ENCODE assay signal across 22 cellular contexts in genomic region chr11:19511066-19511412, GRCh38.
DNase-seq lines count a peak whose midpoint lies in the region; ATAC-seq and TF ChIP-seq lines count a peak whose summit lies in the region.
"Had no signal": no experiment of that assay in that cellular context is flagged by ENCODE, and none has a peak within 500 bp of the region (broad histone marks: within the 10 kb centered on the region; RNA-seq: fewer than 3 reads in every experiment).

No MANE protein-coding gene starts in this region.

- 0 to 5% methylated on average over 1 of the region's 1 CpG for WGBS in aorta, 2 donors

- intact Hi-C loops in left ventricle myocardium inferior (cut with micrococcal nuclease): no loop called here
- intact Hi-C loops in Right ventricle myocardium superior (cut with DNase I): no loop called here
- intact Hi-C loops in aorta (cut with DNase I): no loop called here

- no peaks in the 10 kb centered on the region for H3K36me3 ChIP-seq in left ventricle myocardium inferior
- H3K36me3 ChIP-seq in fibroblast of lung (ENCODE audit: control insufficient read depth, insufficient read depth, low read length): no peaks in the 10 kb centered on the region
- no peaks in the 10 kb centered on the region for H3K36me3 ChIP-seq in osteoblast (ENCODE audit: insufficient read depth, low read length)
- no peaks in the 10 kb centered on the region for H3K36me3 ChIP-seq in aorta (ENCODE audit: control insufficient read depth in 1 of 2, insufficient read depth in 2 of 2, low read length in 1 of 2)
- H3K36me3 ChIP-seq: neutrophil, Peyer's patch, SJSA1 had no signal

- H3K4me2 ChIP-seq in fibroblast of lung (ENCODE audit: extremely low read depth, insufficient read depth, low read length): no peak overlapping the region
- peak overlapping the region; percentile 55 for H3K4me2 ChIP-seq in osteoblast (ENCODE audit: insufficient read depth, low read length)

- ATAC-seq in Right ventricle myocardium superior (ENCODE audit: poor library complexity) (no peak), aorta (ENCODE audit: low FRiP score) (peak; percentile 1), HG03280 (IDR thresholded peaks at IDR 0.05; ENCODE audit: unreplicated experiment) (no peak)
- ATAC-seq: activated T-helper 17 cell treated with anti-CD3 and anti-CD28 coated beads, Interleukin-2, amount 50 U/mL, for 72 hours; T-cell had no signal

- H2AFZ ChIP-seq in fibroblast of lung (ENCODE audit: low read length) (no peak overlapping the region), osteoblast (ENCODE audit: low read length) (no peak overlapping the region)

- no peak overlapping the region for H3K9ac ChIP-seq in fibroblast of lung (ENCODE audit: insufficient read depth, low read length)

- H3K4me1 ChIP-seq in left ventricle myocardium inferior: peaks cover 13% of the 10 kb centered on the region
- H3K4me1 ChIP-seq in fibroblast of lung (ENCODE audit: control insufficient read depth, extremely low read depth, insufficient read depth, low read length): peaks cover 12% of the 10 kb centered on the region
- peaks cover 35% of the 10 kb centered on the region for H3K4me1 ChIP-seq in osteoblast (ENCODE audit: insufficient read depth, low read length)
- H3K4me1 ChIP-seq in aorta (ENCODE audit: control insufficient read depth in 1 of 2, insufficient read depth in 2 of 2, low read length in 2 of 2): peaks cover 0 to 5% of the 10 kb centered on the region in 2 donors
- H3K4me1 ChIP-seq: psoas muscle, SJSA1 had no signal

- peak overlapping the region; percentile 27 for H3K27ac ChIP-seq in left ventricle myocardium inferior (replicated peaks)
- peak overlapping the region; percentile 2 for H3K27ac ChIP-seq in fibroblast of lung (ENCODE audit: insufficient read depth, low read length)
- H3K27ac ChIP-seq in osteoblast (ENCODE audit: low read depth, low read length): no peak overlapping the region
- no peak overlapping the region for H3K27ac ChIP-seq in aorta (ENCODE audit: low read depth in 1 of 2, low read length in 2 of 2)
- H3K27ac ChIP-seq: 22Rv1, neutrophil, psoas muscle, SJSA1 had no signal

- no peak for DNase-seq in left ventricle myocardium inferior
- DNase-seq in Right ventricle myocardium superior: no peak
- peak in 1 of 2 donors; percentile 2 for DNase-seq in fibroblast of lung (ENCODE audit: low read depth in 2 of 2)
- DNase-seq in osteoblast (ENCODE audit: insufficient read length, low spot score, missing footprints): no peak
- DNase-seq in aorta: no peak
- DNase-seq in amygdala (lab: John Stamatoyannopoulos, UW): no peak
- DNase-seq in NCI-H345 treated with DMSO at 0.1 percent for 48 hours (lab: John Stamatoyannopoulos, UW; ENCODE audit: unreplicated experiment): no peak
- DNase-seq: activated B cell treated with CpG ODN at 0.5 μM for 24 hours; activated CD4-positive, alpha-beta T cell treated with anti-CD3 and anti-CD28 coated beads, Interleukin-2, amount 50 U/mL, for 4 hours; CD4-positive, alpha-beta T cell; NCI-H2081 treated with DMSO at 0.1 percent for 48 hours; NCI-H226; Peyer's patch; small intestine; stimulated activated CD4-positive, alpha-beta T cell treated with anti-CD3 and anti-CD28 coated beads, Interleukin-2, amount 100 ng/mL, for 24 hours; T-cell had no signal

- no peak overlapping the region for H3K4me3 ChIP-seq in left ventricle myocardium inferior
- H3K4me3 ChIP-seq in fibroblast of lung (replicated peaks in 1 of 4; ENCODE audit: control extremely low read depth in 1 of 4, insufficient read depth in 1 of 4, low read depth in 3 of 4, low read length in 4 of 4): no peak overlapping the region
- no peak overlapping the region for H3K4me3 ChIP-seq in osteoblast (ENCODE audit: insufficient read depth, low read length)
- H3K4me3 ChIP-seq in aorta (ENCODE audit: low read length in 2 of 2): no peak overlapping the region
- H3K4me3 ChIP-seq: Peyer's patch, psoas muscle, SJSA1 had no signal

- H3K79me2 ChIP-seq in fibroblast of lung (ENCODE audit: control insufficient read depth, insufficient read depth, low read length) (no peaks in the 10 kb centered on the region), osteoblast (ENCODE audit: insufficient read depth, low read length) (no peaks in the 10 kb centered on the region)

- H3K9me3 ChIP-seq in left ventricle myocardium inferior (replicated peaks): no peaks in the 10 kb centered on the region
- H3K9me3 ChIP-seq in fibroblast of lung (ENCODE audit: control insufficient read depth, insufficient read depth, low read depth, low read length): no peaks in the 10 kb centered on the region
- H3K9me3 ChIP-seq in osteoblast (ENCODE audit: low read depth, low read length): no peaks in the 10 kb centered on the region
- H3K9me3 ChIP-seq in aorta (ENCODE audit: control insufficient read depth, low read length): no peaks in the 10 kb centered on the region
- H3K9me3 ChIP-seq: neutrophil, Peyer's patch, psoas muscle, SJSA1 had no signal

- H4K20me1 ChIP-seq in fibroblast of lung (ENCODE audit: control insufficient read depth, extremely low read depth, insufficient read depth, low read length) (no peaks in the 10 kb centered on the region), osteoblast (ENCODE audit: insufficient read depth, low read length) (no peaks in the 10 kb centered on the region)

- TF ChIP-seq CTCF in left ventricle myocardium inferior (IDR thresholded peaks at IDR 0.05; ENCODE audit: borderline replicate concordance): no peak
- TF ChIP-seq CTCF in fibroblast of lung (conservative IDR thresholded peaks at IDR 0.05 in 1 of 2, IDR thresholded peaks at IDR 0.05 in 1 of 2; ENCODE audit: low read depth in 1 of 2, low read length in 2 of 2): no peak
- no peak for TF ChIP-seq CTCF in osteoblast (IDR thresholded peaks at IDR 0.05; ENCODE audit: extremely low read depth, low read depth, low read length)

- H3K27me3 ChIP-seq in left ventricle myocardium inferior (ENCODE audit: low read depth) (peaks cover 29% of the 10 kb centered on the region), fibroblast of lung (ENCODE audit: control insufficient read depth, insufficient read depth, low read length) (peaks cover 2% of the 10 kb centered on the region), osteoblast (ENCODE audit: insufficient read depth, low read length) (peaks cover 2% of the 10 kb centered on the region), aorta (ENCODE audit: control insufficient read depth in 1 of 2, insufficient read depth in 2 of 2, low read length in 1 of 2) (no peaks in the 10 kb centered on the region)
- H3K27me3 ChIP-seq: Peyer's patch, SJSA1 had no signal

Comparison
In these comparisons a context has a peak if more than half of its experiments do, and no peak if none do; other contexts are left out.
1. H3K27ac ChIP-seq: peak in left ventricle myocardium inferior (single experiment) and fibroblast of lung (single experiment); none in osteoblast (single experiment) and aorta (0 of 2).